Comparison of ENCODE assay signal across 8 cellular contexts in the genomic region with DNA sequence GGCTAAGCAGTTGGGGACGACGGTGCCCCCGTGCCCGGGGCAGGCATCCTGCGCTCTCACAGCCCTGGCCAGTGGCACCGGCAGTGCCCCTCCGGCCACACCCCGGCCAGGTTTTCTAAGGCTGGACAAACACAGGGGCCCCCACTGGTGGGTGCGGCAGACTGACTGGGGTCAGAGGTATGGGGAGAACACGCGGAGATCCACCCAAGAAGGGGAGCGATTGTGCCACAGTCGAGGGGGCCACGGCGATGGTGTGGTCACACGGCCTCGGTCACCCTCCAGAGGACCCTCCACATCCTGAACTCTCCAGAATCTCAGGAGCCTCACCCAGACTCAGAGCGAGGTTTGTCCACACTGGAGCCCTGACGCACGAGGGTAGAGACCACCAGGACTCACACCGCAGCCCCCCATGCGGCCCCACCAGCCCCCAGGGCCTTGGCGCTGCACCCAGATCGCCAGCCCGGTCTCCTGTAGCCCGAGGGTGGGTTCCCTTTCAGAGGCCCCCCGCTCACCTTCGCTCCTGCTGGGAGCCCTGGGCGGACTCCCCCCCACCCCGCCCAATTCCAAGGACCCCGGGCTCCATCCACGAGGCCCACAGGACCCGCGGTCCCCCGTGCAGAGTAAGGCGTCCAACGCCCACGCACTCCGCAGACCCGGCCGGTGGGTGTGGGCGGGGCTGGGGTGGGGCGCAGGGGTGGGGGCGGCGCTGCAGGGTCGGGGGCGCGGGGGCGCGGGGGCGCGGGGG. TPM values are rescaled to one million over a fixed set of nuclear protein-coding genes. Genes with fewer than 3 reads are reported as not detected.
A peak's percentile ranks its signal among the peaks of the same experiment; 100 is the strongest.
DNase-seq lines count a peak whose midpoint lies in the region; ATAC-seq and TF ChIP-seq lines count a peak whose summit lies in the region.

No MANE protein-coding gene starts in this region.

- no peaks in the 10 kb centered on the region for H3K27me3 ChIP-seq in gastroesophageal sphincter

- no peak for TF ChIP-seq POLR2A in gastroesophageal sphincter (IDR thresholded peaks at IDR 0.05)

- ATAC-seq in HG03460 (IDR thresholded peaks at IDR 0.05; ENCODE audit: unreplicated experiment): peak; percentile 10
- peak; percentile 14 for ATAC-seq in gastroesophageal sphincter
- no peak for ATAC-seq in GM18868 (IDR thresholded peaks at IDR 0.05; ENCODE audit: unreplicated experiment)

- TF ChIP-seq CTCF in GM12875 (IDR thresholded peaks at IDR 0.05; ENCODE audit: borderline replicate concordance, insufficient read depth, low read depth, low read length) (no peak), gastroesophageal sphincter (IDR thresholded peaks at IDR 0.05) (no peak)

- H3K27ac ChIP-seq in gastroesophageal sphincter: peak overlapping the region in 3 of 4 donors; percentile 76 to 85 (median 79)
- H3K27ac ChIP-seq in skin epidermis: peak overlapping the region in 18 of 21 experiments; percentile 33 to 80 (median 65)

- no peak for TF ChIP-seq EP300 in gastroesophageal sphincter (IDR thresholded peaks at IDR 0.05)

- no peaks in the 10 kb centered on the region for H3K36me3 ChIP-seq in gastroesophageal sphincter

- DNase-seq in NCI-H1694 (lab: John Stamatoyannopoulos, UW): no peak
- DNase-seq in AG20443 (ENCODE audit: low spot score): no peak
- no peak for DNase-seq in C1 segment of cervical spinal cord (lab: John Stamatoyannopoulos, UW)

- peak overlapping the region; percentile 42 for H3K4me3 ChIP-seq in GM12875 (ENCODE audit: low read depth, low read length)
- peak overlapping the region; percentile 24 to 49 for H3K4me3 ChIP-seq in gastroesophageal sphincter
- peak overlapping the region in 6 of 7 experiments; percentile 2 to 44 (median 37) for H3K4me3 ChIP-seq in skin epidermis

- H3K9me3 ChIP-seq in gastroesophageal sphincter: no peaks in the 10 kb centered on the region

- peaks cover 0 to 31% (median 15%) of the 10 kb centered on the region in 3 donors for H3K4me1 ChIP-seq in gastroesophageal sphincter

- WGBS in gastroesophageal sphincter (ENCODE audit: low coverage in 1 of 2), 2 donors: 100% methylated on average over 2 of the region's 52 CpGs; no CpG with 5 or more reads in 1 of the 2 donors

RNA-seq across cellular contexts. Expression of a gene that starts 15.2 kb away (rescaled TPM):
- under 1 TPM in 2 of 4 donors, not detected in 2; 0.19 to 0.54 TPM for total RNA-seq in gastroesophageal sphincter

RNA-seq across cellular contexts. Expression of a gene that starts 26.0 kb away (rescaled TPM):
- total RNA-seq in gastroesophageal sphincter: not detected

RNA-seq across cellular contexts. Expression of a gene that starts 34.5 kb away (rescaled TPM):
- 1 to 10 TPM in 1 of 4 donors, under 1 TPM in 1, not detected in 2; 0.47 to 2.0 TPM for total RNA-seq in gastroesophageal sphincter
